ENCODE assay signal across 10 cellular contexts in genomic region chr1:12525311-12526181, GRCh38.
A peak's percentile ranks its signal among the peaks of the same experiment; 100 is the strongest.
DNase-seq lines count a peak whose midpoint lies in the region; ATAC-seq and TF ChIP-seq lines count a peak whose summit lies in the region.
"Had no signal": no experiment of that assay in that cellular context is flagged by ENCODE, and none has a peak within 500 bp of the region (broad histone marks: within the 10 kb centered on the region; RNA-seq: fewer than 3 reads in every experiment).

No MANE protein-coding gene starts in this region.

- peak overlapping the region; percentile 95 for H3K27ac ChIP-seq in liver (ENCODE audit: low read depth in 1 of 2, low read length in 2 of 2)
- peak overlapping the region in 2 of 5 donors; percentile 44 to 48 for H3K27ac ChIP-seq in stomach
- peak overlapping the region in 1 of 2 donors; percentile 19 for H3K27ac ChIP-seq in coronary artery
- no peak overlapping the region for H3K27ac ChIP-seq in prostate gland
- H3K27ac ChIP-seq: neutrophil had no signal

- H3K4me1 ChIP-seq in adipocyte (ENCODE audit: control insufficient read depth, insufficient read depth, low read length) (peaks cover 37% of the 10 kb centered on the region), liver (ENCODE audit: control insufficient read depth in 4 of 4, insufficient read depth in 4 of 4, low read length in 3 of 4) (peaks cover 8 to 41% (median 24%) of the 10 kb centered on the region in 4 donors), stomach (peaks cover 29 to 50% (median 40%) of the 10 kb centered on the region in 4 donors), prostate gland (replicated peaks) (peaks cover 14% of the 10 kb centered on the region)

- intact Hi-C loops in stomach (cut with DNase I; ENCODE audit: low total_unique reads) (no loop called here), prostate gland (cut with DNase I) (no loop called here)

- H3K36me3 ChIP-seq in adipocyte (ENCODE audit: control insufficient read depth, insufficient read depth, low read length, severe bottlenecking) (no peaks in the 10 kb centered on the region), liver (ENCODE audit: control insufficient read depth in 4 of 4, insufficient read depth in 3 of 4, low read depth in 1 of 4, low read length in 3 of 4) (no peaks in the 10 kb centered on the region), stomach (no peaks in the 10 kb centered on the region), prostate gland (no peaks in the 10 kb centered on the region)
- H3K36me3 ChIP-seq: neutrophil had no signal

- H3K9ac ChIP-seq in adipocyte (ENCODE audit: low read length) (peak overlapping the region; percentile 67), liver (ENCODE audit: low read depth in 1 of 2, low read length in 2 of 2) (peak overlapping the region; percentile 47 to 65)

- no peak for TF ChIP-seq CTCF in liver (IDR thresholded peaks at IDR 0.05; ENCODE audit: low read depth, low read length, missing input control)
- TF ChIP-seq CTCF in stomach (IDR thresholded peaks at IDR 0.05) = no peak
- TF ChIP-seq CTCF in coronary artery (IDR thresholded peaks at IDR 0.05) = no peak
- TF ChIP-seq CTCF in prostate gland (IDR thresholded peaks at IDR 0.05) = no peak

- H3K9me3 ChIP-seq in adipocyte (ENCODE audit: control insufficient read depth, low read length) = no peaks in the 10 kb centered on the region
- no peaks in the 10 kb centered on the region for H3K9me3 ChIP-seq in liver (ENCODE audit: control insufficient read depth in 4 of 4, low read length in 3 of 4)
- H3K9me3 ChIP-seq in stomach = no peaks in the 10 kb centered on the region
- H3K9me3 ChIP-seq in prostate gland = no peaks in the 10 kb centered on the region
- H3K9me3 ChIP-seq: neutrophil had no signal

- TF ChIP-seq POLR2A in stomach (IDR thresholded peaks at IDR 0.05) (no peak), prostate gland (IDR thresholded peaks at IDR 0.05) (no peak)

- peak overlapping the region; percentile 28 for H3K4me3 ChIP-seq in adipocyte (ENCODE audit: low read length)
- peak overlapping the region; percentile 43 to 74 (median 55) for H3K4me3 ChIP-seq in liver (ENCODE audit: low read depth in 1 of 3, low read length in 3 of 3)
- H3K4me3 ChIP-seq in stomach = no peak overlapping the region
- no peak overlapping the region for H3K4me3 ChIP-seq in coronary artery
- no peak overlapping the region for H3K4me3 ChIP-seq in prostate gland

- no peak for TF ChIP-seq EP300 in stomach (IDR thresholded peaks at IDR 0.05)

- peak; percentile 49 to 68 for TF ChIP-seq RAD21 in liver (IDR thresholded peaks at IDR 0.05)

- 33% methylated on average over 13 of the region's 13 CpGs for WGBS in liver
- WGBS in stomach, 5 donors = 81 to 89% (median 85%) methylated on average over 13 of the region's 13 CpGs
- 89% methylated on average over 13 of the region's 13 CpGs for whole genome bisulfite sequencing in prostate gland

- DNase-seq in LoVo (ENCODE audit: low spot score) = peak; percentile 31
- DNase-seq in adipocyte (ENCODE audit: low read depth) = peak; percentile 55
- peak; percentile 69 for DNase-seq in stomach
- DNase-seq in coronary artery (ENCODE audit: low spot score) = no peak
- no peak for DNase-seq in globus pallidus (ENCODE audit: low spot score)
- no peak for DNase-seq in prostate gland (ENCODE audit: low spot score)
- DNase-seq: glutamatergic neuron had no signal

- no peak for ATAC-seq in HG03135 (IDR thresholded peaks at IDR 0.05; ENCODE audit: unreplicated experiment)

- no peaks in the 10 kb centered on the region for H3K27me3 ChIP-seq in adipocyte (replicated peaks; ENCODE audit: control insufficient read depth, insufficient read depth, low read length)
- H3K27me3 ChIP-seq in liver (ENCODE audit: control insufficient read depth in 4 of 4, insufficient read depth in 4 of 4, low read length in 3 of 4) = no peaks in the 10 kb centered on the region
- H3K27me3 ChIP-seq in stomach = no peaks in the 10 kb centered on the region
- no peaks in the 10 kb centered on the region for H3K27me3 ChIP-seq in prostate gland (replicated peaks; ENCODE audit: insufficient read depth)
- H3K27me3 ChIP-seq: neutrophil had no signal

TF ChIP-seq in liver, 16 proteins besides CTCF, POLR2A, EP300 and RAD21:
- TF ChIP-seq ATF3 (IDR thresholded peaks at IDR 0.05) = no peak
- peak in 1 of 2 donors; percentile 75 for TF ChIP-seq EGR1 (IDR thresholded peaks at IDR 0.05; ENCODE audit: low read depth in 2 of 2)
- TF ChIP-seq JUND (IDR thresholded peaks at IDR 0.05) = peak; percentile 77 to 93
- TF ChIP-seq MAX (IDR thresholded peaks at IDR 0.05) = peak; percentile 95
- TF ChIP-seq GABPA (IDR thresholded peaks at IDR 0.05 in 1 of 2, conservative IDR thresholded peaks at IDR 0.05 in 1 of 2) = no peak
- TF ChIP-seq RXRA (IDR thresholded peaks at IDR 0.05) = peak; percentile 99
- TF ChIP-seq YY1 (IDR thresholded peaks at IDR 0.05) = peak; percentile 67
- peak; percentile 54 for TF ChIP-seq TAF1 (conservative IDR thresholded peaks at IDR 0.05)
- peak; percentile 92 for TF ChIP-seq HNF4G (IDR thresholded peaks at IDR 0.05)
- peak; percentile 95 to 96 for TF ChIP-seq HNF4A (conservative IDR thresholded peaks at IDR 0.05)
- TF ChIP-seq SP1 (IDR thresholded peaks at IDR 0.05) = peak; percentile 98
- TF ChIP-seq REST (IDR thresholded peaks at IDR 0.05) = peak; percentile 66
- peak; percentile 24 for TF ChIP-seq FOXA1 (IDR thresholded peaks at IDR 0.05)
- peak; percentile 23 for TF ChIP-seq FOXA2 (IDR thresholded peaks at IDR 0.05)
- peak; percentile 89 for TF ChIP-seq ZBTB33 (IDR thresholded peaks at IDR 0.05)
- TF ChIP-seq NR2F2 (IDR thresholded peaks at IDR 0.05) = peak; percentile 83
TF ChIP-seq in liver: peak in this region for 14.

Comparison
In these comparisons a context has a peak if more than half of its experiments do, and no peak if none do; other contexts are left out.
1. DNase-seq: peak in LoVo (single experiment), adipocyte (single experiment) and stomach (single experiment); none in coronary artery (single experiment), globus pallidus (single experiment) and prostate gland (single experiment).
2. H3K4me3 ChIP-seq: peak in adipocyte (single experiment) and liver (3 of 3); none in stomach (0 of 4), coronary artery (single experiment) and prostate gland (0 of 2).
3. H3K27ac ChIP-seq: peak in liver (2 of 2); none in prostate gland (0 of 2).